Comparison of ENCODE assay signal across 1 cellular context in the genomic region with DNA sequence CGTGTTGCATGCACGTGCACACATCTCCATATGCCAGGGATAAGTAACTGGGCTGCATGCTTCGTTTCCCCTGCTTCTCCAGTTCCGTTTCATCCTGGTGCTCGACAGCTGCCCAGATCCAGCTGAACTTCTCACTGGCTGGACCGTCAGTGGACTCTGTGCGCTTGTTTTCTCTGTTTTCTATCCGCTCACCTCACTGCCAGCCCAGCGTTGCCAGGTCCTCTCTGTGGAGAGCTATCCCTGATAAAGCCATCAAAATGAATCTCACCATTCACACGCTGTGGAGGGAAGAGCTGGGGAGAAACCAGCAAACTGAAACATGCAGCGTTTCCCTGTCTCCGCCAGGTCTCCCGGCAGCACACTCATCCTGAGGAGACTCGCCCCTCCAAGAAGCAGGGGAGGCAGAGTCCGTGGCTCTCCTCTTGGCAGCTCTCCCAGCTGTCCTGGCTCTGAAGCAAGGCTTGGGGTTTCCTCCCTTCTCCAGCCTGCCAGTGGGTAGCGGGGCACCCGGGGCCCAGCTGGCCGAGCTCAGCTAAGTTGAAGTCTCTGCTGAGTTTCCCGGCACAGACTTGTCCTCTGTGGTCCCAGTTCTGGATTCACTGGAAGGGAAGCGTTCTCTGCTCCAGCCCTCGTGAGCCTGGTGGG.
TF ChIP-seq lines count a peak whose summit lies in the region.

No MANE protein-coding gene starts in this region.

TF ChIP-seq in WTC11, 78 proteins besides CTCF, POLR2A, EP300 and RAD21 (continued from another document):
- TF ChIP-seq, protein P1, sequence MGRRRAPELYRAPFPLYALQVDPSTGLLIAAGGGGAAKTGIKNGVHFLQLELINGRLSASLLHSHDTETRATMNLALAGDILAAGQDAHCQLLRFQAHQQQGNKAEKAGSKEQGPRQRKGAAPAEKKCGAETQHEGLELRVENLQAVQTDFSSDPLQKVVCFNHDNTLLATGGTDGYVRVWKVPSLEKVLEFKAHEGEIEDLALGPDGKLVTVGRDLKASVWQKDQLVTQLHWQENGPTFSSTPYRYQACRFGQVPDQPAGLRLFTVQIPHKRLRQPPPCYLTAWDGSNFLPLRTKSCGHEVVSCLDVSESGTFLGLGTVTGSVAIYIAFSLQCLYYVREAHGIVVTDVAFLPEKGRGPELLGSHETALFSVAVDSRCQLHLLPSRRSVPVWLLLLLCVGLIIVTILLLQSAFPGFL (CRISPR knock-in tag; IDR thresholded peaks at IDR 0.05; ENCODE audit: borderline replicate concordance), result no peak
- TF ChIP-seq, protein P2, sequence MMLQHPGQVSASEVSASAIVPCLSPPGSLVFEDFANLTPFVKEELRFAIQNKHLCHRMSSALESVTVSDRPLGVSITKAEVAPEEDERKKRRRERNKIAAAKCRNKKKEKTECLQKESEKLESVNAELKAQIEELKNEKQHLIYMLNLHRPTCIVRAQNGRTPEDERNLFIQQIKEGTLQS (CRISPR knock-in tag; conservative IDR thresholded peaks at IDR 0.05), result no peak
